Comparison of ENCODE assay signal across 10 cellular contexts in the genomic region with DNA sequence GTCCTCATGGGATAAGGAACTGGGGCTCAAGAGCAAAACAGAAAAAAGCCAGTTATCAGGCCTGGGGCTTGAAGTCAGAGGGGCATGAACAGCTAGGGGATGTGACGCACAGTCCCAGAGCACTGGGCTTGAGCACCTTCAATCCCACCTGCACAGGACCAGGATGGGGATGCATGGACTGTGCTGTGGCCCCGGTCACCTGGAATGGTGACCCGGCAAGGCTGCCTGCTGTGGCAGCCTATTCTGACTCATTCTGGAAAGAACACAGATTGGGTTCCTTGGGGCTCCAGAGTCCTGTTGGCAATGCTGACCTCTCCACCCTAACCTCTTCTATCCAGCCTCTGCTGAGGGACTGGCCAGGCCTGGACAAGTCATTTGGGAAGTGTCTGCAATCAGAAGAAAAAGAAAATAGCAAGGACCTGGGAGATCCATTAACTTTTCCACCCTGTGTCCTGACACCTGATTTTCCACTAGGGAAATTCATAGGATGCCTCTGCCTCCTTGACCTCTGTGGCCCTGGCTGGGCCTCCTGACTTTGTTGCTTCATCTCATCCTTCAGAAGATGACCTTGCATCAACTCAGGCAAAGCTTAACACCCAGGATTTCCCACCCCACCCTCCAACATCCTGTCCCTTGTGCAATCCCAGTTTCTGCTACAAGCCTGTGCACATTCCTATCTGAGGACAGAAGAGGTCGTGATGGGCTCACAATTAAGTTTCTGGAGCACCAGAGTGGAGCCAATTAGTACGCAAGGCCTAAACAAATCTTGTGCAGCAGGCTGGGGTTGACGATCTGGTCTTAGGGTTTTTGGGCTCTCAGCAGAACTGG. TPM values are rescaled to one million over a fixed set of nuclear protein-coding genes. Genes with fewer than 3 reads are reported as not detected.
A peak's percentile ranks its signal among the peaks of the same experiment; 100 is the strongest.
DNase-seq lines count a peak whose midpoint lies in the region; ATAC-seq and TF ChIP-seq lines count a peak whose summit lies in the region.
"Had no signal": no experiment of that assay in that cellular context is flagged by ENCODE, and none has a peak within 500 bp of the region (broad histone marks: within the 10 kb centered on the region; RNA-seq: fewer than 3 reads in every experiment).

No MANE protein-coding gene starts in this region.

- no peaks in the 10 kb centered on the region for H3K9me3 Mint-ChIP-seq in activated CD4-positive, alpha-beta T cell treated with anti-CD3 and anti-CD28 coated beads for 36 hours (ENCODE audit: low read depth)
- H3K9me3 Mint-ChIP-seq: immature natural killer cell had no signal

- H3K4me3 ChIP-seq in retinal pigment epithelial cell (ENCODE audit: low read length) = no peak overlapping the region

- ATAC-seq in activated CD4-positive, alpha-beta T cell treated with anti-CD3 and anti-CD28 coated beads for 36 hours = no peak
- no peak for ATAC-seq in GM18858 (IDR thresholded peaks at IDR 0.05; ENCODE audit: unreplicated experiment)

- POLR2A ChIA-PET in activated CD4-positive, alpha-beta T cell treated with anti-CD3 and anti-CD28 coated beads for 36 hours (lab: Charles Lee) = no interaction called here

- CTCF ChIA-PET in activated CD4-positive, alpha-beta T cell treated with anti-CD3 and anti-CD28 coated beads for 36 hours (lab: Charles Lee) = interaction anchor here (0.6 kb wide), 1 partner anchor 192 kb away, joined by 3 read pairs; no protein-coding TSS in a partner anchor

- no peaks in the 10 kb centered on the region for H3K27me3 Mint-ChIP-seq in activated CD4-positive, alpha-beta T cell treated with anti-CD3 and anti-CD28 coated beads for 36 hours

- TF ChIP-seq CTCF in retinal pigment epithelial cell (conservative IDR thresholded peaks at IDR 0.05; ENCODE audit: low read depth, low read length) = peak; percentile 37

- peak; percentile 36 for DNase-seq in ELF-1 (ENCODE audit: low read depth, low spot score)
- DNase-seq in OCI-M1 (lab: John Stamatoyannopoulos, UW) = peak; percentile 11
- peak; percentile 76 for DNase-seq in fibroblast of the conjunctiva (ENCODE audit: low read depth)
- no peak for DNase-seq in retinal pigment epithelial cell (ENCODE audit: low read depth)
- DNase-seq in activated CD4-positive, alpha-beta T cell treated with anti-CD3 and anti-CD28 coated beads for 36 hours = no peak
- no peak for DNase-seq in GM19240 (ENCODE audit: insufficient read length, low spot score)
- no peak for DNase-seq in NCI-H2227 treated with DMSO at 0.1 percent for 48 hours (lab: John Stamatoyannopoulos, UW)
- DNase-seq: activated effector memory CD4-positive, alpha-beta T cell treated with anti-CD3 and anti-CD28 coated beads, Interleukin-2, amount 50 U/mL, for 16 hours; immature natural killer cell had no signal

- no peaks in the 10 kb centered on the region for H3K4me1 Mint-ChIP-seq in activated CD4-positive, alpha-beta T cell treated with anti-CD3 and anti-CD28 coated beads for 36 hours

- intact Hi-C loops in activated CD4-positive, alpha-beta T cell treated with anti-CD3 and anti-CD28 coated beads for 36 hours (cut with DNase I, micrococcal nuclease) = no loop called here

- no peak overlapping the region for H3K27ac Mint-ChIP-seq in activated CD4-positive, alpha-beta T cell treated with anti-CD3 and anti-CD28 coated beads for 36 hours
- H3K27ac Mint-ChIP-seq: immature natural killer cell had no signal

- no peaks in the 10 kb centered on the region for H3K36me3 Mint-ChIP-seq in activated CD4-positive, alpha-beta T cell treated with anti-CD3 and anti-CD28 coated beads for 36 hours (ENCODE audit: low read depth)

- no peak overlapping the region for H3K4me3 Mint-ChIP-seq in activated CD4-positive, alpha-beta T cell treated with anti-CD3 and anti-CD28 coated beads for 36 hours
- H3K4me3 Mint-ChIP-seq: immature natural killer cell had no signal

RNA-seq across cellular contexts. Expression of gene FMOD, which starts 17.9 kb away (rescaled TPM):
- total RNA-seq in activated CD4-positive, alpha-beta T cell treated with anti-CD3 and anti-CD28 coated beads for 36 hours = under 1 TPM; 0.87 to 0.98 TPM

Comparison
In these comparisons a context has a peak if more than half of its experiments do, and no peak if none do; other contexts are left out.
1. DNase-seq: peak in ELF-1 (single experiment), OCI-M1 (single experiment) and fibroblast of the conjunctiva (single experiment); none in retinal pigment epithelial cell (single experiment), activated CD4-positive, alpha-beta T cell treated with anti-CD3 and anti-CD28 coated beads for 36 hours (single experiment), GM19240 (single experiment) and NCI-H2227 treated with DMSO at 0.1 percent for 48 hours (single experiment).